In the genomic region with DNA sequence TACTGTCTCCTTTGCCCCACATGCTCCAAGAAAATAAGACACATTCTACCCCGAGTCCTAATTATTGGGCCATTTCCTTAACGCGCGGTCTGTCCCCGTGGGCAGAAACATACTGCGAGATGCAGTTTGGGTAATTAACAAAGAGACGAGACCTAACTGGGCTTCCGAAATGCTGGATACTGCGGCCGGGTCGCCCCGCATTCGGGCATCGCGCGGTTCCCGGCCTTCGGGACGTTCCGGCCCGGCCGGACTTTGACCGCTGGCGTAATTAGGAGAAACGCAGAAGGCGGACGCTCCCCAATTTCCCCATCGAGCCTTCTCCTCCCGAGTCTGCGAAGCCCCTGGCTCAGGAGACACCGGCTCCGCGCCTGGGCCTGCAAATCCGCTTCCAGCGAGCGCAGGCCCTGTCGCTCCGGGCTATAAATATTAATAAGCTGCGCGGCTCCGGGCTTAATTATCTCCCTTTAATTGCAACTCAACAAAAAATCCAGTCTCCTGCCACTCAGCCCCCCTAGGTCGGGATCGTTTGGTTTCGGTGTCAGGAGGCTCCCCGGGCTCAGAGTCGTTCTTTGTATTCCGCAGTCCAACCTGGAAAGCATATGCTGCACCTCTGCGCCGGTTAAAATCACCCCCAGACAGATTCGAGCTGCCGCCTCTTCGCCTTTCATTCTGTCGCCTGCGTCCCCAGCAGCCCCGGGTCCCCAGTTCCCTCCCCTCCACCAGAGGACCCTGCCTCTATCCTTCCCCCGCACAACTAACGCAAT, we compare ENCODE assay signal across 9 cellular contexts.
DNase-seq lines count a peak whose midpoint lies in the region; ATAC-seq, FAIRE-seq and TF ChIP-seq lines count a peak whose summit lies in the region.
"Had no signal": no experiment of that assay in that cellular context is flagged by ENCODE, and none has a peak within 500 bp of the region (broad histone marks: within the 10 kb centered on the region; RNA-seq: fewer than 3 reads in every experiment).

No MANE protein-coding gene starts in this region.

- H3K9me3 ChIP-seq in BLaER1 (peaks cover 27% of the 10 kb centered on the region), HUES6 (ENCODE audit: control insufficient read depth, insufficient read depth, low read depth, low read length) (no peaks in the 10 kb centered on the region), H1 (ENCODE audit: insufficient read depth in 2 of 2, low read depth in 1 of 2, low read length in 1 of 2) (no peaks in the 10 kb centered on the region), neural progenitor cell (ENCODE audit: low read depth) (no peaks in the 10 kb centered on the region)

- no peak overlapping the region for H3K14ac ChIP-seq in H1 (ENCODE audit: insufficient read length)

- POLR2A ChIA-PET in H1 (lab: Charles Lee; ENCODE audit: partially characterized antibody), result interaction anchor here (1.8 kb wide), 1 partner anchor 40 kb away, joined by 6 read pairs; no protein-coding TSS in a partner anchor

- H3K79me2 ChIP-seq in H1 (ENCODE audit: control insufficient read depth in 1 of 2, insufficient read depth in 2 of 2, low read length in 2 of 2), result no peaks in the 10 kb centered on the region
- no peaks in the 10 kb centered on the region for H3K79me2 ChIP-seq in neural progenitor cell (ENCODE audit: low read depth)

- no peak for TF ChIP-seq POLR2A in H1 (IDR thresholded peaks at IDR 0.05; ENCODE audit: control extremely low read depth in 1 of 2, low read depth in 2 of 2, low read length in 2 of 2)

- TF ChIP-seq RAD21 in H1 (IDR thresholded peaks at IDR 0.05 in 1 of 2, conservative IDR thresholded peaks at IDR 0.05 in 1 of 2; ENCODE audit: low read depth in 2 of 2, low read length in 2 of 2), result no peak

- H3K56ac ChIP-seq in H1 (replicated peaks; ENCODE audit: insufficient read length, low read depth, low read length), result no peak overlapping the region

- no peaks in the 10 kb centered on the region for H3K36me3 Mint-ChIP-seq in neural progenitor cell

- H3K4me3 Mint-ChIP-seq in neural progenitor cell, result peak overlapping the region; percentile 87

- no peak for FAIRE-seq in H1 (lab: Jason Lieb, UNC)

- H3K4me1 Mint-ChIP-seq in neural progenitor cell, result peaks cover 28% of the 10 kb centered on the region

- H3K4me2 ChIP-seq in BLaER1, result no peak overlapping the region
- peak overlapping the region; percentile 66 to 93 for H3K4me2 ChIP-seq in H1 (ENCODE audit: insufficient read depth in 1 of 2, low read depth in 2 of 2, low read length in 2 of 2)
- H3K4me2 ChIP-seq in neural progenitor cell, result peak overlapping the region; percentile 94

- 1% methylated on average over 45 of the region's 57 CpGs; no CpG with 5 or more reads in 1 of the 2 experiments for WGBS in H1 (ENCODE audit: extremely low coverage in 1 of 2, insufficient coverage in 1 of 2, insufficient read length in 1 of 2, insufficient replicate concordance in 2 of 2, low coverage in 1 of 2, low lambda C conversion rate in 2 of 2, missing lambda C conversion rate in 1 of 2), 2 experiments

- H4K91ac ChIP-seq in H1 (replicated peaks; ENCODE audit: insufficient read length, low read length), result no peak overlapping the region

- H4K5ac ChIP-seq in H1 (ENCODE audit: insufficient read length, low read depth, low read length), result no peak overlapping the region

- no peak for TF ChIP-seq EP300 in H1 (IDR thresholded peaks at IDR 0.05; ENCODE audit: borderline replicate concordance in 1 of 2, low read depth in 2 of 2, low read length in 2 of 2)

- H3K18ac ChIP-seq in H1 (ENCODE audit: extremely low read depth, low read length), result no peak overlapping the region

- H3K4ac ChIP-seq in H1 (replicated peaks; ENCODE audit: insufficient read length, low read depth, low read length), result no peak overlapping the region

- H3K27ac Mint-ChIP-seq in neural progenitor cell, result no peak overlapping the region

- no peak overlapping the region for H2BK5ac ChIP-seq in H1 (ENCODE audit: low read depth, low read length)

- H3K4me1 ChIP-seq in BLaER1, result peaks cover 5% of the 10 kb centered on the region; the same call in 1 of the 2 replicates
- H3K4me1 ChIP-seq in HUES6 (ENCODE audit: control insufficient read depth, insufficient read depth, low read length), result peaks cover 15% of the 10 kb centered on the region
- peaks cover 0 to 6% (median 4%) of the 10 kb centered on the region in 4 experiments; a peak in 5 of 7 replicates for H3K4me1 ChIP-seq in H1 (replicated peaks in 1 of 4; ENCODE audit: control insufficient read depth in 3 of 4, insufficient read depth in 4 of 4, low read length in 3 of 4)
- H3K4me1 ChIP-seq in neural progenitor cell, result peaks cover 12% of the 10 kb centered on the region

- H2BK120ac ChIP-seq in H1 (replicated peaks; ENCODE audit: low read depth, low read length), result no peak overlapping the region

- H2BK15ac ChIP-seq in H1 (ENCODE audit: low read length), result no peak overlapping the region

- H3K27me3 ChIP-seq in BLaER1 (peaks cover 51% of the 10 kb centered on the region), HUES6 (ENCODE audit: control insufficient read depth, insufficient read depth, low read length) (peaks cover 95% of the 10 kb centered on the region), H1 (replicated peaks in 1 of 4; ENCODE audit: control insufficient read depth in 3 of 4, extremely low read depth in 1 of 4, insufficient read depth in 3 of 4, low read length in 3 of 4) (peaks cover 62 to 82% (median 74%) of the 10 kb centered on the region in 4 experiments), neural progenitor cell (peaks cover 100% of the 10 kb centered on the region)

- H2BK20ac ChIP-seq in H1 (ENCODE audit: low read length), result no peak overlapping the region

- CTCF ChIA-PET in H1 (lab: Charles Lee; ENCODE audit: partially characterized antibody), result interaction anchor here (1.2 kb wide), 1 partner anchor 10 kb away, joined by 3 read pairs; no protein-coding TSS in a partner anchor

- peaks cover 40% of the 10 kb centered on the region for H3K27me3 Mint-ChIP-seq in neural progenitor cell (ENCODE audit: insufficient read depth, low read depth)

- no peak overlapping the region for H4K8ac ChIP-seq in H1 (ENCODE audit: extremely low read depth, insufficient read depth, low read length)

- peaks cover 13% of the 10 kb centered on the region; the same call in 1 of the 2 replicates for H3K23me2 ChIP-seq in H1 (ENCODE audit: low read depth, low read length)

- no peak overlapping the region for H3K27ac ChIP-seq in BLaER1
- H3K27ac ChIP-seq in HUES6 (ENCODE audit: low read depth, low read length), result no peak overlapping the region
- no peak overlapping the region for H3K27ac ChIP-seq in H1 (ENCODE audit: low read depth, low read length)
- H3K27ac ChIP-seq in neural progenitor cell, result no peak overlapping the region
- H3K27ac ChIP-seq: SK-N-MC had no signal

- H3K36me3 ChIP-seq in BLaER1, result no peaks in the 10 kb centered on the region
- no peaks in the 10 kb centered on the region for H3K36me3 ChIP-seq in HUES6 (ENCODE audit: control insufficient read depth, insufficient read depth, low read length)
- H3K36me3 ChIP-seq in H1 (ENCODE audit: control insufficient read depth in 2 of 4, insufficient read depth in 4 of 4, low read length in 3 of 4), result no peaks in the 10 kb centered on the region; a peak in 1 of 8 replicates
- no peaks in the 10 kb centered on the region for H3K36me3 ChIP-seq in neural progenitor cell

- H3K4me3 ChIP-seq in BLaER1 (peak overlapping the region; percentile 57), HUES6 (ENCODE audit: low read depth, low read length) (peak overlapping the region; percentile 69), H1 (ENCODE audit: extremely low read depth in 1 of 4, insufficient read depth in 2 of 4, low read depth in 3 of 4, low read length in 4 of 4) (peak overlapping the region; percentile 34 to 59 (median 42)), neural progenitor cell (peak overlapping the region; percentile 44)
- H3K4me3 ChIP-seq: SK-N-MC had no signal

- no peak overlapping the region for H3K23ac ChIP-seq in H1 (ENCODE audit: insufficient read length)

- no peak for ATAC-seq in GM18858 (IDR thresholded peaks at IDR 0.05; ENCODE audit: unreplicated experiment)

- no peak overlapping the region for H2BK12ac ChIP-seq in H1 (ENCODE audit: low read depth, low read length)

- no peak overlapping the region for H2AK5ac ChIP-seq in H1 (ENCODE audit: low read depth, low read length)

- no peaks in the 10 kb centered on the region for H3K79me1 ChIP-seq in H1 (ENCODE audit: low read depth, low read length)

- H4K20me1 ChIP-seq in BLaER1 (no peaks in the 10 kb centered on the region), H1 (replicated peaks in 1 of 2; ENCODE audit: control insufficient read depth in 1 of 2, insufficient read depth in 2 of 2, low read length in 2 of 2) (no peaks in the 10 kb centered on the region), neural progenitor cell (ENCODE audit: low read depth) (peaks cover 10% of the 10 kb centered on the region)

- peak in 1 of 2 experiments; percentile 63 for DNase-seq in H1 (ENCODE audit: low read depth in 1 of 2, low spot score in 2 of 2)
- peak; percentile 64 for DNase-seq in neural progenitor cell (ENCODE audit: low spot score)
- no peak for DNase-seq in NCI-H1930 (lab: John Stamatoyannopoulos, UW)
- DNase-seq in NOMO-1 (lab: John Stamatoyannopoulos, UW; ENCODE audit: unreplicated experiment in 2 of 2), result no peak
- DNase-seq in stimulated activated CD8-positive, alpha-beta memory T cell treated with anti-CD3 and anti-CD28 coated beads, Interleukin-4, amount 100 ng/mL, for 48 hours, result no peak

- H3F3A ChIP-seq in neural progenitor cell (ENCODE audit: low read depth), result peaks cover 17% of the 10 kb centered on the region

- TF ChIP-seq CTCF in H1 (IDR thresholded peaks at IDR 0.05; ENCODE audit: control extremely low read depth in 1 of 3, insufficient read depth in 1 of 3, low read depth in 1 of 3, low read length in 3 of 3) (no peak), neural progenitor cell (IDR thresholded peaks at IDR 0.05) (no peak)

- H3K9ac ChIP-seq in BLaER1 (no peak overlapping the region), HUES6 (ENCODE audit: low read length) (no peak overlapping the region), H1 (replicated peaks in 1 of 4; ENCODE audit: extremely low read depth in 1 of 4, low read depth in 3 of 4, low read length in 3 of 4) (no peak overlapping the region), neural progenitor cell (no peak overlapping the region)

- H2AFZ ChIP-seq in H1 (ENCODE audit: low read length) (no peak overlapping the region), neural progenitor cell (replicated peaks) (peak overlapping the region; percentile 97)

- H3K9me3 Mint-ChIP-seq in neural progenitor cell, result no peaks in the 10 kb centered on the region

TF ChIP-seq in H1, 55 proteins besides CTCF, POLR2A, EP300 and RAD21 (continues in another document):
- TF ChIP-seq, protein P1, sequence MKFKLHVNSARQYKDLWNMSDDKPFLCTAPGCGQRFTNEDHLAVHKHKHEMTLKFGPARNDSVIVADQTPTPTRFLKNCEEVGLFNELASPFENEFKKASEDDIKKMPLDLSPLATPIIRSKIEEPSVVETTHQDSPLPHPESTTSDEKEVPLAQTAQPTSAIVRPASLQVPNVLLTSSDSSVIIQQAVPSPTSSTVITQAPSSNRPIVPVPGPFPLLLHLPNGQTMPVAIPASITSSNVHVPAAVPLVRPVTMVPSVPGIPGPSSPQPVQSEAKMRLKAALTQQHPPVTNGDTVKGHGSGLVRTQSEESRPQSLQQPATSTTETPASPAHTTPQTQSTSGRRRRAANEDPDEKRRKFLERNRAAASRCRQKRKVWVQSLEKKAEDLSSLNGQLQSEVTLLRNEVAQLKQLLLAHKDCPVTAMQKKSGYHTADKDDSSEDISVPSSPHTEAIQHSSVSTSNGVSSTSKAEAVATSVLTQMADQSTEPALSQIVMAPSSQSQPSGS (IDR thresholded peaks at IDR 0.05; ENCODE audit: low read length), result no peak
